In the genomic region with DNA sequence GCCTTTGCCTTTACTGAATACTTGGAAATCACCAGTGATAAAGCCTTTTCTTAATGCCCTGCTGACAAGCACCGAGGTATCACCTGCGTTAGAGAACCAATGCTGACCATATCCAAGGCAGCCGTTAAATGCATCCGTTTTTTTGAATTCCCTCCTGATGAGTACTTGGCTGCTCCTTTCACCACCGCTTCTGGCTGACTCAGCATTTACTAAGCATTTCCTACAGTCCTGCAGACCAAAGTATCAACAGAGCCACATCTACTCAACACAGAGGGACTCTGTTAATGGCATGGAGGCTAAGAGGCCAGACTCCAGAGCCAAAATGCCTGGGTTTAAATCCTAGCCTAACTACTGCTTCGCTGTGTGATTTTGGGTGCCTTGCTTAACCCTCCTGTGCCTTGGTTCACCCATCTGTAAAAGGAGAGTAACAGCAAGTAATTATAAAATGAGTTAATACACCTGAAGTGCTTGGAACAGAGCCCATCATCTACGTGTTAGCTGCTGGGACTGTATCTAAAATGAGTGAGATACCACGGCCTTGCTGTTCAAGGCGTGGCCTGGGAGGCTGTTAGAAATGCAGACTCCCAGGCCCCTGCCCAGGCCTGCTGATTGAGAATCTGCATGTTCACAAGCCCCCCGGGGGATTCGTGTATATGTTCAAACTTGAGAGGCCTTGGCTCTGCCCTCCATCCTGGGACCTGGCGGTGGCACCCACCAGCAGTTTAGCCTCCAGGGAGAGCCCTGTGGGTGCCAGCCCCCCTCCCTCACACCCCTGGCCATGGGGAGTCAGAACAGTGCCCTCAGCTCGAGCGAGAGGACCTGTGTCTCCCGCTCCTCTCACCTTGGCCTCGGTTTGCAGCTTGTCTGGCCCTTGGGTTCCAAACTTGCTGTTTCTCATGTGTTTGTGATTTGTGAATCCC, we compare ENCODE assay signal across 1 cellular context.
A peak's percentile ranks its signal among the peaks of the same experiment; 100 is the strongest.
TF ChIP-seq lines count a peak whose summit lies in the region.

No MANE protein-coding gene starts in this region.

TF ChIP-seq in IMR-90, 13 proteins besides CTCF, POLR2A, EP300 and RAD21:
- TF ChIP-seq CEBPB (IDR thresholded peaks at IDR 0.05; ENCODE audit: low read depth, low read length) (no peak), RFX5 (IDR thresholded peaks at IDR 0.05; ENCODE audit: low read depth, low read length) (no peak), MAFK (IDR thresholded peaks at IDR 0.05; ENCODE audit: low read depth, low read length) (peak; percentile 99), BHLHE40 (IDR thresholded peaks at IDR 0.05; ENCODE audit: low read depth, low read length) (no peak)
- TF ChIP-seq, protein P1, sequence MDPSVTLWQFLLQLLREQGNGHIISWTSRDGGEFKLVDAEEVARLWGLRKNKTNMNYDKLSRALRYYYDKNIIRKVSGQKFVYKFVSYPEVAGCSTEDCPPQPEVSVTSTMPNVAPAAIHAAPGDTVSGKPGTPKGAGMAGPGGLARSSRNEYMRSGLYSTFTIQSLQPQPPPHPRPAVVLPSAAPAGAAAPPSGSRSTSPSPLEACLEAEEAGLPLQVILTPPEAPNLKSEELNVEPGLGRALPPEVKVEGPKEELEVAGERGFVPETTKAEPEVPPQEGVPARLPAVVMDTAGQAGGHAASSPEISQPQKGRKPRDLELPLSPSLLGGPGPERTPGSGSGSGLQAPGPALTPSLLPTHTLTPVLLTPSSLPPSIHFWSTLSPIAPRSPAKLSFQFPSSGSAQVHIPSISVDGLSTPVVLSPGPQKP (IDR thresholded peaks at IDR 0.05; ENCODE audit: borderline replicate concordance, low read depth, low read length), result no peak
